ENCODE assay signal across 12 cellular contexts in the genomic region with DNA sequence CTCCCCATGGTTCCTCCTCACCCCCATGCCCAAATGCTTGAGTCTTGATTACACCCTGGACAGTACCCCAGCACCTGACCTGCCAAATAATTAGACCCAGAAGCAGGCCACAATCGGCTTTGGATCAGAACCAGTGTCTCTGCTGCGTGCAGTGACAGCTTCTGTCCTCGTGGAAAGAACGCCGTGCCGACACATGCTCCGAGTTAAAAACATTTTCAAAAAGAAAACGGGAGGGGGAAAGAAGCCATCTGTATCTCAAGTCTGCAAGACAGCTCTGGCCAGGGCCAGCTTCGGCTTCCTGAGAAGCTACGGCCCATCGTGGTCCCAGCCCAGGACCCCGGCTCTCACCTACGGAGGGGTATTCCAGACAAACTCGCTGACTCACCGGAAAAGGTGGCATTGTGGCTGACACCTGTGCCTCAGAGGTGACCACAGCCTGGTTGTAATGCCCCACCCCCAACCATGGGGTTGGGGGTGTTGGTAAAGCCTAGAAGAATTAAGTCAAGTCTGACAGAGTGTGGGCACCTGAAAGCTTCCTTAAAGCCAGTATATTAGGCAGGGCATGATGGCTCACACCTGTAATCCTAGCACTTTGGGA. TPM values are rescaled to one million over a fixed set of nuclear protein-coding genes. Genes with fewer than 3 reads are reported as not detected.
DNase-seq lines count a peak whose midpoint lies in the region; FAIRE-seq and TF ChIP-seq lines count a peak whose summit lies in the region.
"Had no signal": no experiment of that assay in that cellular context is flagged by ENCODE, and none has a peak within 500 bp of the region (broad histone marks: within the 10 kb centered on the region; RNA-seq: fewer than 3 reads in every experiment).

No MANE protein-coding gene starts in this region.

- no peaks in the 10 kb centered on the region for H3K27me3 Mint-ChIP-seq in stimulated activated naive CD8-positive, alpha-beta T cell treated with anti-CD3 and anti-CD28 coated beads, Interleukin-15, Interleukin-2, amounts not matched to agents 100 ng/mL and 50 ng/mL, for 24 hours

- H3K4me1 ChIP-seq in right atrium auricular region, result peaks cover 0 to 67% of the 10 kb centered on the region in 2 donors
- H3K4me1 ChIP-seq: foreskin keratinocyte had no signal

- H3K9me3 Mint-ChIP-seq in stimulated activated naive CD8-positive, alpha-beta T cell treated with anti-CD3 and anti-CD28 coated beads, Interleukin-15, Interleukin-2, amounts not matched to agents 100 ng/mL and 50 ng/mL, for 24 hours, result no peaks in the 10 kb centered on the region

- peak overlapping the region; percentile 70 to 73 for H3K27ac ChIP-seq in right atrium auricular region
- H3K27ac ChIP-seq: foreskin keratinocyte had no signal

- peak overlapping the region in 1 of 2 donors; percentile 14 for H3K4me3 ChIP-seq in right atrium auricular region

- H3K27me3 ChIP-seq in right atrium auricular region, result no peaks in the 10 kb centered on the region
- H3K27me3 ChIP-seq: foreskin keratinocyte had no signal

- H3K9me3 ChIP-seq in right atrium auricular region, result no peaks in the 10 kb centered on the region

- no peaks in the 10 kb centered on the region for H3K36me3 ChIP-seq in right atrium auricular region

- H3K27ac Mint-ChIP-seq in stimulated activated naive CD8-positive, alpha-beta T cell treated with anti-CD3 and anti-CD28 coated beads, Interleukin-15, Interleukin-2, amounts not matched to agents 100 ng/mL and 50 ng/mL, for 24 hours, result peak overlapping the region; percentile 31

- no peak overlapping the region for H3K4me3 Mint-ChIP-seq in stimulated activated naive CD8-positive, alpha-beta T cell treated with anti-CD3 and anti-CD28 coated beads, Interleukin-15, Interleukin-2, amounts not matched to agents 100 ng/mL and 50 ng/mL, for 24 hours

- no peak for TF ChIP-seq CTCF in right atrium auricular region (IDR thresholded peaks at IDR 0.05)

- FAIRE-seq in HTR-8/SVneo (lab: Jason Lieb, UNC), result no peak
- FAIRE-seq: GM12892 had no signal

- peaks cover 72% of the 10 kb centered on the region for H3K4me1 Mint-ChIP-seq in stimulated activated naive CD8-positive, alpha-beta T cell treated with anti-CD3 and anti-CD28 coated beads, Interleukin-15, Interleukin-2, amounts not matched to agents 100 ng/mL and 50 ng/mL, for 24 hours (ENCODE audit: low read depth)

- peaks cover 17% of the 10 kb centered on the region for H3K36me3 Mint-ChIP-seq in stimulated activated naive CD8-positive, alpha-beta T cell treated with anti-CD3 and anti-CD28 coated beads, Interleukin-15, Interleukin-2, amounts not matched to agents 100 ng/mL and 50 ng/mL, for 24 hours (ENCODE audit: low read depth)

- peak; percentile 73 for DNase-seq in activated CD8-positive, alpha-beta memory T cell treated with anti-CD3 and anti-CD28 coated beads for 24 hours
- no peak for DNase-seq in activated CD8-positive, alpha-beta memory T cell treated with anti-CD3 and anti-CD28 coated beads, Interleukin-2, amount 50 U/mL, for 48 hours
- peak; percentile 47 for DNase-seq in activated gamma-delta T cell treated with anti-CD3 and anti-CD28 coated beads, Interleukin-2, amount 50 U/mL, for 16 hours (ENCODE audit: low read depth)
- DNase-seq in right atrium auricular region (ENCODE audit: low spot score), result no peak
- DNase-seq in HTR-8/SVneo (ENCODE audit: insufficient read length, low spot score), result no peak
- no peak for DNase-seq in hepatic stellate cell (ENCODE audit: low spot score)
- DNase-seq in DMS53 treated with DMSO at 0.1 percent for 48 hours (lab: John Stamatoyannopoulos, UW; ENCODE audit: unreplicated experiment), result no peak
- DNase-seq: foreskin keratinocyte, Kasumi-1, kidney glomerular epithelial cell had no signal

RNA-seq across cellular contexts. Expression of gene SSBP3, which starts 25.8 kb away (rescaled TPM):
- total RNA-seq in right atrium auricular region, result 10 to 100 TPM; 15.2 to 16.6 TPM

Comparison
In these comparisons a context has a peak if more than half of its experiments do, and no peak if none do; other contexts are left out.
1. DNase-seq: peak in activated CD8-positive, alpha-beta memory T cell treated with anti-CD3 and anti-CD28 coated beads for 24 hours (single experiment) and activated gamma-delta T cell treated with anti-CD3 and anti-CD28 coated beads, Interleukin-2, amount 50 U/mL, for 16 hours (single experiment); none in activated CD8-positive, alpha-beta memory T cell treated with anti-CD3 and anti-CD28 coated beads, Interleukin-2, amount 50 U/mL, for 48 hours (single experiment), right atrium auricular region (single experiment), HTR-8/SVneo (single experiment), hepatic stellate cell (single experiment) and DMS53 treated with DMSO at 0.1 percent for 48 hours (single experiment).